ENCODE assay signal across 8 cellular contexts in the genomic region with DNA sequence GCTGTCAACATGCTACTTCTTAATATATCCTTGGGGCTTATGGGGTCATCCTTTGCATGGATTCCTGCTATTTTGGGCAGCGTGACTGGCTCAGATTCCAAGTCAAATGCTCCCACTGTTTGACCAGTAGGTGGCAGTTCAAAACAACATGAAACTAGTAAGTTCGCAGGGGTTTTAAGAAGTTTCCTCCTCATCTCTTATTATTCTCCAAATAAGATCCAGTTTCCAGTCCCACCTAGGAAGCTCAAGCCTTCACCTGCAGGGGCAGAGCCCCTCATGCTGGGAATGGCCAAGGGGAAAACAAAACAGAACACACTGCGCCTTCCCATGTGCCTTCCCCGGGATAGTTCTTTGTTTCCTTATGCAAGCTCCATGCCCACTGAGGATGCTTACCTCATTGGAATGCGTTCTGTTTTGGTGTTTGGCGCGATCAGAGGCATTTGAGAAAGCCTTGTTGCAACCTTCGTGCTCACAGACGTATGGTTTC.
DNase-seq lines count a peak whose midpoint lies in the region; ATAC-seq and TF ChIP-seq lines count a peak whose summit lies in the region.

No MANE protein-coding gene starts in this region.

- peak; percentile 98 for TF ChIP-seq CTCF in SK-N-SH (IDR thresholded peaks at IDR 0.05)
- TF ChIP-seq CTCF in progenitor cell of endocrine pancreas (IDR thresholded peaks at IDR 0.05; ENCODE audit: unreplicated experiment): peak; percentile 78

- CTCF ChIA-PET in SK-N-SH (lab: Yijun Ruan, JAX): interaction anchor here (0.6 to 7.3 kb wide), 33 partner anchors 9 to 902 kb away, joined by 3 to 74 read pairs (median 4); no protein-coding TSS in a partner anchor

- no peaks in the 10 kb centered on the region for H3K4me1 Mint-ChIP-seq in progenitor cell of endocrine pancreas (ENCODE audit: low read depth)
- no peaks in the 10 kb centered on the region for H3K4me1 Mint-ChIP-seq in naive thymus-derived CD8-positive, alpha-beta T cell

- ATAC-seq in GM18873 (IDR thresholded peaks at IDR 0.05; ENCODE audit: low FRiP score, unreplicated experiment) (no peak), GM21717 (IDR thresholded peaks at IDR 0.05; ENCODE audit: unreplicated experiment) (no peak)
- no peak for ATAC-seq in naive thymus-derived CD8-positive, alpha-beta T cell

- TF ChIP-seq RAD21 in SK-N-SH (IDR thresholded peaks at IDR 0.05; ENCODE audit: low read length): peak; percentile 75

- H3K4me3 Mint-ChIP-seq in progenitor cell of endocrine pancreas (ENCODE audit: low read depth): no peak overlapping the region
- H3K4me3 Mint-ChIP-seq in naive thymus-derived CD8-positive, alpha-beta T cell: no peak overlapping the region

- no peak overlapping the region for H3K4me3 ChIP-seq in HAP-1
- peak overlapping the region in 1 of 2 experiments; percentile 7; a peak in 1 of 4 replicates for H3K4me3 ChIP-seq in SK-N-SH (ENCODE audit: low read depth in 2 of 2, low read length in 1 of 2)

- H3K36me3 Mint-ChIP-seq in progenitor cell of endocrine pancreas (ENCODE audit: insufficient read depth): no peaks in the 10 kb centered on the region
- no peaks in the 10 kb centered on the region for H3K36me3 Mint-ChIP-seq in naive thymus-derived CD8-positive, alpha-beta T cell

- no peak overlapping the region for H3K27ac Mint-ChIP-seq in progenitor cell of endocrine pancreas
- H3K27ac Mint-ChIP-seq in naive thymus-derived CD8-positive, alpha-beta T cell: no peak overlapping the region

- H3K79me2 ChIP-seq in SK-N-SH (ENCODE audit: insufficient read depth): no peaks in the 10 kb centered on the region

- H3K9me3 ChIP-seq in HAP-1 (no peaks in the 10 kb centered on the region), SK-N-SH (no peaks in the 10 kb centered on the region)

- H3K27me3 ChIP-seq in HAP-1 (ENCODE audit: low read depth): no peaks in the 10 kb centered on the region
- peaks cover 29% of the 10 kb centered on the region for H3K27me3 ChIP-seq in SK-N-SH (ENCODE audit: insufficient read depth)

- H4K20me1 ChIP-seq in SK-N-SH (ENCODE audit: insufficient read depth): no peaks in the 10 kb centered on the region

- POLR2A ChIA-PET in SK-N-SH (lab: Yijun Ruan, JAX): no interaction called here
- POLR2A ChIA-PET in naive thymus-derived CD8-positive, alpha-beta T cell (lab: Charles Lee): no interaction called here

- peaks cover 8% of the 10 kb centered on the region; the same call in 1 of the 2 replicates for H3K36me3 ChIP-seq in HAP-1 (replicated peaks)
- no peaks in the 10 kb centered on the region for H3K36me3 ChIP-seq in SK-N-SH (replicated peaks in 1 of 2; ENCODE audit: control insufficient read depth in 1 of 2, insufficient read depth in 2 of 2, low read length in 1 of 2)

- in situ Hi-C loops in HAP-1 (cut with MboI; ENCODE audit: low sequenced_read_pairs): no loop called here

- H3K9ac ChIP-seq in SK-N-SH: no peak overlapping the region

- H3K9me3 Mint-ChIP-seq in progenitor cell of endocrine pancreas (ENCODE audit: low read depth): no peaks in the 10 kb centered on the region
- H3K9me3 Mint-ChIP-seq in naive thymus-derived CD8-positive, alpha-beta T cell: no peaks in the 10 kb centered on the region

- no peak for TF ChIP-seq EP300 in SK-N-SH (IDR thresholded peaks at IDR 0.05; ENCODE audit: borderline replicate concordance in 1 of 2, low read depth in 1 of 2, low read length in 1 of 2)

- peaks cover 67% of the 10 kb centered on the region for H3K27me3 Mint-ChIP-seq in progenitor cell of endocrine pancreas
- H3K27me3 Mint-ChIP-seq in naive thymus-derived CD8-positive, alpha-beta T cell: peaks cover 3 to 19% (median 5%) of the 10 kb centered on the region in 5 donors

- H2AFZ ChIP-seq in SK-N-SH (ENCODE audit: low read depth): 0 out of 2 replicates have a peak overlapping the region, but pooled peaks have one; percentile 20

- DNase-seq in AG08395 (ENCODE audit: low spot score): peak; percentile 61
- peak; percentile 40 to 62 for DNase-seq in HAP-1 (ENCODE audit: low spot score in 2 of 2)
- peak; percentile 43 for DNase-seq in SK-N-SH
- peak; percentile 71 for DNase-seq in foreskin melanocyte
- DNase-seq in progenitor cell of endocrine pancreas (ENCODE audit: low spot score, unreplicated experiment): no peak
- no peak for DNase-seq in naive thymus-derived CD8-positive, alpha-beta T cell

- no peaks in the 10 kb centered on the region for H3K9me2 ChIP-seq in SK-N-SH

- WGBS in SK-N-SH (ENCODE audit: low lambda C conversion rate): 11% methylated on average over 9 of the region's 9 CpGs

- H3K27ac ChIP-seq in SK-N-SH (ENCODE audit: low read depth in 2 of 2, low read length in 1 of 2): no peak overlapping the region

- H3K4me1 ChIP-seq in HAP-1: peaks cover 4% of the 10 kb centered on the region
- H3K4me1 ChIP-seq in SK-N-SH (ENCODE audit: control insufficient read depth in 1 of 2, insufficient read depth in 2 of 2, low read depth in 1 of 2, low read length in 1 of 2): no peaks in the 10 kb centered on the region

- H3K4me2 ChIP-seq in SK-N-SH: 0 out of 2 replicates have a peak overlapping the region, but pooled peaks have one; percentile 17

- H3F3A ChIP-seq in SK-N-SH (replicated peaks; ENCODE audit: insufficient read depth): no peaks in the 10 kb centered on the region

TF ChIP-seq in SK-N-SH, 30 proteins besides CTCF, POLR2A, EP300 and RAD21:
- no peak for TF ChIP-seq YY1 (IDR thresholded peaks at IDR 0.05; ENCODE audit: low read depth)
- TF ChIP-seq SMC3 (IDR thresholded peaks at IDR 0.05; ENCODE audit: low read depth, low read length): peak; percentile 66
TF ChIP-seq in SK-N-SH: peak in this region for 1.

Comparison
In these comparisons a context has a peak if more than half of its experiments do, and no peak if none do; other contexts are left out.
1. DNase-seq: peak in AG08395 (single experiment), HAP-1 (2 of 2), SK-N-SH (single experiment) and foreskin melanocyte (single experiment); none in progenitor cell of endocrine pancreas (single experiment) and naive thymus-derived CD8-positive, alpha-beta T cell (0 of 10).